13 cellular contexts compared by ENCODE assay signal in genomic region chr2:144801766-144802165, GRCh38.
DNase-seq lines count a peak whose midpoint lies in the region; ATAC-seq and TF ChIP-seq lines count a peak whose summit lies in the region.
"Had no signal": no experiment of that assay in that cellular context is flagged by ENCODE, and none has a peak within 500 bp of the region (broad histone marks: within the 10 kb centered on the region; RNA-seq: fewer than 3 reads in every experiment).

No MANE protein-coding gene starts in this region.

- H3K9me3 ChIP-seq in upper lobe of right lung: no peaks in the 10 kb centered on the region
- H3K9me3 ChIP-seq: BE2C had no signal

- no peak overlapping the region for H3K27ac ChIP-seq in upper lobe of right lung

- no peaks in the 10 kb centered on the region for H3K36me3 ChIP-seq in upper lobe of right lung
- H3K36me3 ChIP-seq: BE2C had no signal

- ATAC-seq in HG03280 (IDR thresholded peaks at IDR 0.05; ENCODE audit: unreplicated experiment) (no peak), upper lobe of right lung (no peak)

- TF ChIP-seq CTCF in upper lobe of right lung (IDR thresholded peaks at IDR 0.05): no peak

- H3K27me3 ChIP-seq in upper lobe of right lung: no peaks in the 10 kb centered on the region
- H3K27me3 ChIP-seq: BE2C had no signal

- DNase-seq in AG08395 (ENCODE audit: low spot score): peak; percentile 74
- DNase-seq in M059J (ENCODE audit: low read depth): peak; percentile 82
- DNase-seq in dedifferentiated amniotic fluid mesenchymal stem cell (ENCODE audit: extremely low spot score): peak; percentile 45
- peak; percentile 50 for DNase-seq in kidney tubule cell (ENCODE audit: low spot score)
- no peak for DNase-seq in COLO668 (lab: John Stamatoyannopoulos, UW; ENCODE audit: unreplicated experiment)
- no peak for DNase-seq in NCI-H146 (lab: John Stamatoyannopoulos, UW)
- no peak for DNase-seq in upper lobe of right lung
- DNase-seq: activated CD4-positive, alpha-beta memory T cell treated with anti-CD3 and anti-CD28 coated beads for 36 hours; activated naive CD4-positive, alpha-beta T cell treated with anti-CD3 and anti-CD28 coated beads, Interleukin-2, amount 50 U/mL, for 16 hours; BE2C; NCI-H526; retina had no signal

- H3K4me1 ChIP-seq in upper lobe of right lung: no peaks in the 10 kb centered on the region
- H3K4me1 ChIP-seq: BE2C had no signal

- H3K4me3 ChIP-seq in upper lobe of right lung: no peak overlapping the region

- intact Hi-C loops in upper lobe of right lung (cut with DNase I): no loop called here

Comparison
In these comparisons a context has a peak if more than half of its experiments do, and no peak if none do; other contexts are left out.
1. DNase-seq: peak in AG08395 (single experiment), M059J (single experiment), dedifferentiated amniotic fluid mesenchymal stem cell (single experiment) and kidney tubule cell (single experiment); none in COLO668 (single experiment), NCI-H146 (single experiment) and upper lobe of right lung (single experiment).